ENCODE assay signal across 16 cellular contexts in genomic region chr9:14366071-14366470, GRCh38. TPM values are rescaled to one million over a fixed set of nuclear protein-coding genes. Genes with fewer than 3 reads are reported as not detected.
DNase-seq lines count a peak whose midpoint lies in the region; ATAC-seq and TF ChIP-seq lines count a peak whose summit lies in the region.
"Had no signal": no experiment of that assay in that cellular context is flagged by ENCODE, and none has a peak within 500 bp of the region (broad histone marks: within the 10 kb centered on the region; RNA-seq: fewer than 3 reads in every experiment).

No MANE protein-coding gene starts in this region.

- H3K4me3 ChIP-seq in epithelial cell of esophagus (ENCODE audit: low read length) (no peak overlapping the region), mucosa of descending colon (no peak overlapping the region), GM23338 (no peak overlapping the region)

- no peaks in the 10 kb centered on the region for H3K79me2 ChIP-seq in GM23338 (replicated peaks; ENCODE audit: insufficient read depth)

- no peaks in the 10 kb centered on the region for H3K9me3 Mint-ChIP-seq in GM23338

- no peaks in the 10 kb centered on the region for H3K36me3 Mint-ChIP-seq in GM23338 (ENCODE audit: low read depth)

- H3K27ac ChIP-seq in GM23338 (ENCODE audit: low read depth) = no peak overlapping the region

- peaks cover 5% of the 10 kb centered on the region; the same call in 2 of the 3 replicates for H3K4me1 Mint-ChIP-seq in GM23338

- H3K4me1 ChIP-seq in mucosa of descending colon (ENCODE audit: low read depth) = no peaks in the 10 kb centered on the region
- peaks cover 10% of the 10 kb centered on the region for H3K4me1 ChIP-seq in GM23338 (ENCODE audit: insufficient read depth)

- no peaks in the 10 kb centered on the region for H3K27me3 ChIP-seq in GM23338 (ENCODE audit: insufficient read depth)

- intact Hi-C loops in Right ventricle myocardium inferior (cut with DNase I) (no loop called here), cardiac septum (cut with DNase I) (no loop called here), mucosa of descending colon (cut with DNase I, micrococcal nuclease) (no loop called here)

- H4K20me1 ChIP-seq in GM23338 (replicated peaks; ENCODE audit: insufficient read depth) = no peaks in the 10 kb centered on the region

- H3F3A ChIP-seq in GM23338 (replicated peaks; ENCODE audit: low read depth) = no peaks in the 10 kb centered on the region

- peaks cover 14% of the 10 kb centered on the region for H3K9me2 ChIP-seq in GM23338 (ENCODE audit: insufficient read depth)

- no peak overlapping the region for H2AFZ ChIP-seq in GM23338

- DNase-seq in Right ventricle myocardium inferior (ENCODE audit: missing footprints) = no peak
- no peak for DNase-seq in cardiac septum (ENCODE audit: low spot score)
- peak; percentile 65 for DNase-seq in epithelial cell of esophagus (ENCODE audit: low read depth)
- DNase-seq in mucosa of descending colon = peak in 1 of 3 donors; percentile 12
- no peak for DNase-seq in UCSD-AML1 (lab: John Stamatoyannopoulos, UW; ENCODE audit: unreplicated experiment)
- DNase-seq in GM23338 (ENCODE audit: low spot score) = no peak
- no peak for DNase-seq in GM10266 (ENCODE audit: extremely low spot score)
- DNase-seq: 8988T; kidney glomerular epithelial cell; MV-4-11; NCI-H510A treated with DMSO at 0.1 percent for 48 hours; occipital lobe; stimulated activated CD4-positive, alpha-beta T cell treated with anti-CD3 and anti-CD28 coated beads, Interleukin-2, amount 100 ng/mL, for 24 hours; stimulated activated naive CD4-positive, alpha-beta T cell treated with Interleukin-2 at 50 U/mL for 16 hours had no signal

- H3K4me2 ChIP-seq in GM23338 = no peak overlapping the region

- no peak overlapping the region for H3K4me3 Mint-ChIP-seq in GM23338

- no peaks in the 10 kb centered on the region for H3K9me3 ChIP-seq in mucosa of descending colon

- no peak overlapping the region for H3K27ac Mint-ChIP-seq in GM23338

- ATAC-seq in Right ventricle myocardium inferior = peak; percentile 59
- ATAC-seq in mucosa of descending colon = peak; percentile 44
- ATAC-seq in HG03439 (IDR thresholded peaks at IDR 0.05; ENCODE audit: unreplicated experiment) = no peak
- ATAC-seq in GM23338 = no peak
- ATAC-seq: Panc1 had no signal

- H3K36me3 ChIP-seq in mucosa of descending colon (ENCODE audit: low read depth) (no peaks in the 10 kb centered on the region), GM23338 (ENCODE audit: insufficient read depth) (no peaks in the 10 kb centered on the region)

- TF ChIP-seq CTCF in epithelial cell of esophagus (IDR thresholded peaks at IDR 0.05; ENCODE audit: insufficient read depth, low read depth, low read length, missing control alignments) = no peak
- no peak for TF ChIP-seq CTCF in mucosa of descending colon (IDR thresholded peaks at IDR 0.05)
- no peak for TF ChIP-seq CTCF in GM23338 (conservative IDR thresholded peaks at IDR 0.05; ENCODE audit: low read depth in 2 of 2)
- no peak for TF ChIP-seq CTCF in GM10266 (IDR thresholded peaks at IDR 0.05; ENCODE audit: control insufficient read depth, insufficient read depth, low read depth, missing control alignments)

- no peaks in the 10 kb centered on the region for H3K27me3 Mint-ChIP-seq in GM23338 (ENCODE audit: insufficient read depth, low read depth, poor library complexity)

TF ChIP-seq in GM23338, 12 proteins besides CTCF, POLR2A, EP300 and RAD21 (continues in another document):
- no peak for TF ChIP-seq ZNF462 (CRISPR knock-in tag; IDR thresholded peaks at IDR 0.05)
- TF ChIP-seq ZNF331 (CRISPR knock-in tag; IDR thresholded peaks at IDR 0.05; ENCODE audit: low read depth) = no peak
- TF ChIP-seq STAT1 (IDR thresholded peaks at IDR 0.05; ENCODE audit: unreplicated experiment) = no peak
- no peak for TF ChIP-seq POLR2AphosphoS5 (IDR thresholded peaks at IDR 0.05; ENCODE audit: low read depth)
- TF ChIP-seq EZH2phosphoT487 (IDR thresholded peaks at IDR 0.05; ENCODE audit: unreplicated experiment) = no peak
- no peak for TF ChIP-seq NANOG (IDR thresholded peaks at IDR 0.05; ENCODE audit: borderline replicate concordance)
- no peak for TF ChIP-seq CREB1 (CRISPR knock-in tag; IDR thresholded peaks at IDR 0.05; ENCODE audit: low read depth)

RNA-seq across cellular contexts. Expression of gene NFIB, which starts 52.1 kb away (rescaled TPM):
- total RNA-seq in Right ventricle myocardium inferior = 116 TPM
- total RNA-seq in cardiac septum = 129 TPM
- 10 to 100 TPM; 59.7 to 85.5 (median 62.6) TPM for total RNA-seq in mucosa of descending colon
- 2.6 and 4.7 TPM in 2 replicates for total RNA-seq in GM23338 (2014; rRNA removed; shearing (Covaris generic))
- 2.4 and 3.9 TPM in 2 replicates for polyA plus RNA-seq in GM23338 (2016; fragmentation: Nextera tagmentation; extraction: Ambion mirVana)

Comparison
In these comparisons a context has a peak if more than half of its experiments do, and no peak if none do; other contexts are left out.
1. ATAC-seq: peak in Right ventricle myocardium inferior (single experiment) and mucosa of descending colon (single experiment); none in HG03439 (single experiment) and GM23338 (single experiment).
2. RNA of gene NFIB, which starts 52.1 kb away (total RNA-seq): 129 TPM in cardiac septum (single experiment), 116 TPM in Right ventricle myocardium inferior (single experiment) and 59.7 to 85.5 TPM in mucosa of descending colon; 2.6 to 4.7 TPM in GM23338; every median in the first group is over 10 times any median in the second.